ENCODE assay signal across 33 cellular contexts in genomic region chr15:52303093-52303772, GRCh38.
"Had no signal": no experiment of that assay in that cellular context is flagged by ENCODE, and none has a peak within 500 bp of the region (broad histone marks: within the 10 kb centered on the region; RNA-seq: fewer than 3 reads in every experiment).

No MANE protein-coding gene starts in this region.

- H3K27ac Mint-ChIP-seq: activated CD4-positive, alpha-beta T cell treated with anti-CD3 and anti-CD28 coated beads, Interleukin-2, amount 10 ng/mL, durations not matched to agents 24 days and 14 days; activated naive CD4-positive, alpha-beta T cell treated with anti-CD3 and anti-CD28 coated beads, Interleukin-2, amount 50 U/mL, for 72 hours; activated T-cell treated with anti-CD3 and anti-CD28 coated beads, Interleukin-2, amount 50 U/mL, for 24 hours; natural killer cell; neural progenitor cell; stimulated activated naive CD8-positive, alpha-beta T cell treated with anti-CD3 and anti-CD28 coated beads, Interleukin-15, Interleukin-2, amounts not matched to agents 100 ng/mL and 50 ng/mL, for 24 hours; type B pancreatic cell had no signal

- H3K4me3 Mint-ChIP-seq: activated CD4-positive, alpha-beta T cell treated with anti-CD3 and anti-CD28 coated beads, Interleukin-2, amount 10 ng/mL, durations not matched to agents 24 days and 14 days; activated T-cell treated with anti-CD3 and anti-CD28 coated beads, Interleukin-2, amount 50 U/mL, for 24 hours; natural killer cell; neural progenitor cell; stimulated activated effector memory CD8-positive, alpha-beta T cell treated with anti-CD3 and anti-CD28 coated beads, Interleukin-12 subunit alpha, Interleukin-12 subunit beta, amount 100 ng/mL, for 72 hours; stimulated activated naive CD8-positive, alpha-beta T cell treated with anti-CD3 and anti-CD28 coated beads, Interleukin-15, Interleukin-2, amounts not matched to agents 100 ng/mL and 50 ng/mL, for 24 hours; type B pancreatic cell had no signal

- H2AFZ ChIP-seq: neural progenitor cell, parathyroid adenoma had no signal

- FAIRE-seq: colon, islet of Langerhans, small intestine, TTC549 had no signal

- ATAC-seq: activated naive CD4-positive, alpha-beta T cell treated with anti-CD3 and anti-CD28 coated beads, Interleukin-2, amount 50 U/mL, for 72 hours; body of pancreas; gastrocnemius medialis; left lung; lower lobe of right lung; natural killer cell; psoas muscle; stimulated activated effector memory CD8-positive, alpha-beta T cell treated with anti-CD3 and anti-CD28 coated beads, Interleukin-12 subunit alpha, Interleukin-12 subunit beta, amount 100 ng/mL, for 72 hours had no signal

- H3K4me1 ChIP-seq: adrenal gland, gastrocnemius medialis, left lung, lower lobe of right lung, neural progenitor cell, parathyroid adenoma, psoas muscle, sigmoid colon, uterus had no signal

- H3K79me2 ChIP-seq: parathyroid adenoma had no signal

- H3K36me3 ChIP-seq: adrenal gland, gastrocnemius medialis, left lung, lower lobe of right lung, neural progenitor cell, sigmoid colon, uterus had no signal

- H3K4me1 Mint-ChIP-seq: neural progenitor cell; stimulated activated effector memory CD8-positive, alpha-beta T cell treated with anti-CD3 and anti-CD28 coated beads, Interleukin-12 subunit alpha, Interleukin-12 subunit beta, amount 100 ng/mL, for 72 hours had no signal

- DNase-seq: activated CD4-positive, alpha-beta T cell treated with anti-CD3 and anti-CD28 coated beads, Interleukin-2, amount 10 ng/mL, durations not matched to agents 24 days and 14 days; activated CD8-positive, alpha-beta memory T cell treated with anti-CD3 and anti-CD28 coated beads for 24 hours; activated CD8-positive, alpha-beta memory T cell treated with anti-CD3 and anti-CD28 coated beads, Interleukin-2, amount 50 U/mL, for 4 hours; activated gamma-delta T cell treated with Interleukin-2 at 50 U/mL for 16 hours; activated T-cell treated with anti-CD3 and anti-CD28 coated beads, Interleukin-2, amount 50 U/mL, for 24 hours; adrenal gland; aorta; body of pancreas; dorsolateral prefrontal cortex; effector memory CD4-positive, alpha-beta T cell; gastrocnemius medialis; glutamatergic neuron; left lung; lower lobe of right lung; mesenchymal stem cell; natural killer cell; occipital lobe; psoas muscle; sigmoid colon; small intestine; stimulated activated CD4-positive, alpha-beta T cell treated with anti-CD3 and anti-CD28 coated beads, Interleukin-4, amount 100 ng/mL, for 24 hours; T-helper 9 cell; uterus had no signal

- H3K4me2 ChIP-seq: neural progenitor cell had no signal

- H3K27me3 Mint-ChIP-seq: stimulated activated naive CD8-positive, alpha-beta T cell treated with anti-CD3 and anti-CD28 coated beads, Interleukin-15, Interleukin-2, amounts not matched to agents 100 ng/mL and 50 ng/mL, for 24 hours; type B pancreatic cell had no signal

- H3K9me3 Mint-ChIP-seq: activated CD4-positive, alpha-beta T cell treated with anti-CD3 and anti-CD28 coated beads, Interleukin-2, amount 10 ng/mL, durations not matched to agents 24 days and 14 days; activated T-cell treated with anti-CD3 and anti-CD28 coated beads, Interleukin-2, amount 50 U/mL, for 24 hours; natural killer cell; stimulated activated effector memory CD8-positive, alpha-beta T cell treated with anti-CD3 and anti-CD28 coated beads, Interleukin-12 subunit alpha, Interleukin-12 subunit beta, amount 100 ng/mL, for 72 hours; stimulated activated naive CD8-positive, alpha-beta T cell treated with anti-CD3 and anti-CD28 coated beads, Interleukin-15, Interleukin-2, amounts not matched to agents 100 ng/mL and 50 ng/mL, for 24 hours had no signal

- H3K4me3 ChIP-seq: adrenal gland, body of pancreas, dorsolateral prefrontal cortex, gastrocnemius medialis, left lung, lower lobe of right lung, neural progenitor cell, psoas muscle, sigmoid colon, uterus had no signal

- H3K9me3 ChIP-seq: adrenal gland, body of pancreas, gastrocnemius medialis, left lung, lower lobe of right lung, psoas muscle, sigmoid colon, uterus had no signal

- H3K36me3 Mint-ChIP-seq: neural progenitor cell; stimulated activated effector memory CD8-positive, alpha-beta T cell treated with anti-CD3 and anti-CD28 coated beads, Interleukin-12 subunit alpha, Interleukin-12 subunit beta, amount 100 ng/mL, for 72 hours; type B pancreatic cell had no signal

- H3K27ac ChIP-seq: adrenal gland, body of pancreas, dorsolateral prefrontal cortex, left lung, lower lobe of right lung, neural progenitor cell, parathyroid adenoma, psoas muscle, sigmoid colon, uterus, VCaP had no signal

- H3K27me3 ChIP-seq: adrenal gland, body of pancreas, dorsolateral prefrontal cortex, gastrocnemius medialis, left lung, neural progenitor cell, sigmoid colon, uterus had no signal

- H3K9ac ChIP-seq: neural progenitor cell, parathyroid adenoma had no signal
